ENCODE assay signal across 28 cellular contexts in the genomic region with DNA sequence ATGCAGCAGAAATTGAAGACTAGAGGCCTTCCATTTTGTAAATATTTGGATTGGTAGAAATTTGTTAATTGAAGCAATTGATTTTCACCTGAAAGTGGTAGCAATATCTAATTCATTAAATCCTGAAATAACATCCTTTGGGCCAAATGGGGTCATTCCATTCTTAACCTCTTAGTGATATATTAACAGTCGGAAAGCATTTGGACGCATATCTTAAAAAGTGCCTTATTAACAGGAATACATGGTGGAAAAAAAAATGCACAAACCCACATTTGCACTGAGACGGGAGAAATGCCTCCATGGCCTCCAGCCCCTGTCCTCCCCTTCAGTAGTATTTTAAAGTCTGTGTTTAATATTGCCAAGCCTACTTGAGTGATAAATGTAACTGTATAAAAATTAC.
"Had no signal": no experiment of that assay in that cellular context is flagged by ENCODE, and none has a peak within 500 bp of the region (broad histone marks: within the 10 kb centered on the region; RNA-seq: fewer than 3 reads in every experiment).

No MANE protein-coding gene starts in this region.

- FAIRE-seq: colon, frontal cortex, islet of Langerhans, pancreas had no signal

- H3K27me3 ChIP-seq: esophagus squamous epithelium, hepatocyte, neutrophil, pancreas, stomach, thyroid gland had no signal

- H3K36me3 ChIP-seq: esophagus squamous epithelium, neutrophil, pancreas, stomach, thyroid gland had no signal

- H3K4me1 Mint-ChIP-seq: endodermal cell; memory B cell; naive B cell; stimulated activated effector memory CD8-positive, alpha-beta T cell treated with anti-CD3 and anti-CD28 coated beads, Interleukin-12 subunit alpha, Interleukin-12 subunit beta, amount 100 ng/mL, for 72 hours had no signal

- H3K27me3 Mint-ChIP-seq: memory B cell; naive B cell; natural killer cell treated with Interleukin-12 subunit alpha and Interleukin-12 subunit beta and Interleukin-15 and Interleukin-18, amount 100 ng/mL, for 72 hours had no signal

- H3K36me3 Mint-ChIP-seq: memory B cell; mesothelial cell of epicardium; naive B cell; natural killer cell treated with Interleukin-12 subunit alpha and Interleukin-12 subunit beta and Interleukin-15 and Interleukin-18, amount 100 ng/mL, for 72 hours; stimulated activated effector memory CD8-positive, alpha-beta T cell treated with anti-CD3 and anti-CD28 coated beads, Interleukin-12 subunit alpha, Interleukin-12 subunit beta, amount 100 ng/mL, for 72 hours had no signal

- DNase-seq: effector CD8-positive, alpha-beta T cell; endodermal cell; esophagus squamous epithelium; head of caudate nucleus; kidney glomerular epithelial cell; mucosa of descending colon; naive B cell; pancreas; stimulated activated CD4-positive, alpha-beta T cell treated with anti-CD3 and anti-CD28 coated beads, Interleukin-2, amount 100 ng/mL, for 24 hours; stimulated activated CD4-positive, alpha-beta T cell treated with anti-CD3 and anti-CD28 coated beads, Interleukin-4, amount 100 ng/mL, for 24 hours; stimulated activated naive CD4-positive, alpha-beta T cell treated with Interleukin-2 at 50 U/mL for 16 hours; stomach; thyroid gland; trophoblast cell had no signal

- H3K4me3 Mint-ChIP-seq: endodermal cell; memory B cell; mesothelial cell of epicardium; naive B cell; natural killer cell treated with Interleukin-12 subunit alpha and Interleukin-12 subunit beta and Interleukin-15 and Interleukin-18, amount 100 ng/mL, for 72 hours; neural crest cell; stimulated activated effector memory CD8-positive, alpha-beta T cell treated with anti-CD3 and anti-CD28 coated beads, Interleukin-12 subunit alpha, Interleukin-12 subunit beta, amount 100 ng/mL, for 72 hours had no signal

- H3K27ac ChIP-seq: epithelial cell of prostate, esophagus squamous epithelium, hepatocyte, neutrophil, pancreas, stomach, thyroid gland had no signal

- H3K9me3 Mint-ChIP-seq: endodermal cell, memory B cell, mesothelial cell of epicardium had no signal

- H3K4me1 ChIP-seq: esophagus squamous epithelium, pancreas, stomach, thyroid gland had no signal

- H3K4me3 ChIP-seq: esophagus squamous epithelium, hepatocyte, lung, mucosa of descending colon, pancreas, stomach, thyroid gland had no signal

- H3K27ac Mint-ChIP-seq: endodermal cell; memory B cell; naive B cell; natural killer cell treated with Interleukin-12 subunit alpha and Interleukin-12 subunit beta and Interleukin-15 and Interleukin-18, amount 100 ng/mL, for 72 hours; stimulated activated effector memory CD8-positive, alpha-beta T cell treated with anti-CD3 and anti-CD28 coated beads, Interleukin-12 subunit alpha, Interleukin-12 subunit beta, amount 100 ng/mL, for 72 hours had no signal

- ATAC-seq: left lobe of liver; mucosa of descending colon; natural killer cell treated with Interleukin-12 subunit alpha and Interleukin-12 subunit beta and Interleukin-15 and Interleukin-18, amount 100 ng/mL, for 72 hours; pancreas; sciatic nerve; stimulated activated effector memory CD8-positive, alpha-beta T cell treated with anti-CD3 and anti-CD28 coated beads, Interleukin-12 subunit alpha, Interleukin-12 subunit beta, amount 100 ng/mL, for 72 hours had no signal

- H3K9me3 ChIP-seq: esophagus squamous epithelium, mucosa of descending colon, neutrophil, pancreas, stomach, thyroid gland had no signal
